9 cellular contexts compared by ENCODE assay signal in the genomic region with DNA sequence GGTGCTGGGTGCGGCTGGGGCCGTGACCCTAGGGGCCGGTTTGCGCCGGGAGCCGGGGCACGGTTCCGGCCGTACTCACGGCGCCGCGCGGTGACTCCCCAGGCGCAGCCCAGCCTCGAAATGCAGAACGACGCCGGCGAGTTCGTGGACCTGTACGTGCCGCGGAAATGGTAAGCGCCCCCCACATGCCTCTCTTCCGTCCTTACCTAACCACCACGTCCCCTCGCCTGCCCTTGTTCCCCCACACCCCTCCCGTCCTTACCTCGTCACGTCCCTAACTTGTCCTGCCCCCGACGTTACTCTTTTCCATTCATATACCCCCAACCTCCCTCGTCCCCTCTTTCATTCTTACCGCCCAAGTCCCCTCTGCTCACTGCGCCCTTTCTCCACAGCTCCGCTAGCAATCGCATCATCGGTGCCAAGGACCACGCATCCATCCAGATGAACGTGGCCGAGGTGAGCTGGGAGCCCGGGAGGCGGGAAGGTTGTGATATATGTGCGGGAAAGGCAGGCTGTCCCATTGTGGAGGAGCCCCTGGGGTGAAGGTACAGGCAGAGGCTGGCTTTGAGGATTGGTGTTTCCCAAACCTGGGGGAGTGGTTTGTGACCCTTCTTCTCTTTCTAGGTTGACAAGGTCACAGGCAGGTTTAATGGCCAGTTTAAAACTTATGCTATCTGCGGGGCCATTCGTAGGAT. TPM values are rescaled to one million over a fixed set of nuclear protein-coding genes. Genes with fewer than 3 reads are reported as not detected.
DNase-seq lines count a peak whose midpoint lies in the region; ATAC-seq and TF ChIP-seq lines count a peak whose summit lies in the region.
"Had no signal": no experiment of that assay in that cellular context is flagged by ENCODE, and none has a peak within 500 bp of the region (broad histone marks: within the 10 kb centered on the region; RNA-seq: fewer than 3 reads in every experiment).

No MANE protein-coding gene starts in this region.

- H3K27ac ChIP-seq in SJCRH30 = peak overlapping the region; percentile 70

- no peak for DNase-seq in SJCRH30
- no peak for DNase-seq in fibroblast of mammary gland (ENCODE audit: low read depth)
- DNase-seq in skeletal muscle cell (ENCODE audit: low read depth) = no peak
- DNase-seq in stimulated activated CD4-positive, alpha-beta T cell treated with anti-CD3 and anti-CD28 coated beads, Interleukin-12 subunit alpha, Interleukin-12 subunit beta, amount 100 ng/mL, for 4 hours = no peak
- no peak for DNase-seq in CD1c-positive myeloid dendritic cell (ENCODE audit: extremely low spot score)
- DNase-seq in HPDE6-E6E7 (ENCODE audit: extremely low spot score) = no peak

- H3K4me3 ChIP-seq in SJCRH30 (peak overlapping the region; percentile 89), fibroblast of mammary gland (ENCODE audit: control insufficient read depth, low read depth, low read length) (peak overlapping the region; percentile 81), skeletal muscle cell (ENCODE audit: low read depth, low read length) (peak overlapping the region; percentile 98)

- H3K36me3 ChIP-seq in SJCRH30 = peaks cover 30% of the 10 kb centered on the region

- H3K9me3 ChIP-seq in SJCRH30 (replicated peaks) = no peaks in the 10 kb centered on the region

- no peak for TF ChIP-seq CTCF in fibroblast of mammary gland (conservative IDR thresholded peaks at IDR 0.05; ENCODE audit: control insufficient read depth, insufficient read depth, low read depth, low read length)

- ATAC-seq in GM21515 (IDR thresholded peaks at IDR 0.05; ENCODE audit: unreplicated experiment) (peak; percentile 5), GM19397 (IDR thresholded peaks at IDR 0.05; ENCODE audit: unreplicated experiment) (no peak)

- H3K27me3 ChIP-seq in SJCRH30 = no peaks in the 10 kb centered on the region

- 0 out of 2 replicates have a peak, but pooled peaks cover 5% of the 10 kb centered on the region for H3K4me1 ChIP-seq in SJCRH30

RNA-seq across cellular contexts. Expression of a gene that starts 0.5 kb away (rescaled TPM):
- 3,142 and 3,675 TPM in 2 replicates for total RNA-seq in SJCRH30 (2014; rRNA removed; shearing (Covaris generic))

RNA-seq across cellular contexts. Expression of a gene that starts 19.7 kb away (rescaled TPM):
- total RNA-seq in SJCRH30 (2014; rRNA removed; shearing (Covaris generic)) = 12.9 and 13.0 TPM in 2 replicates

RNA-seq across cellular contexts. Expression of a gene that starts 20.3 kb away (rescaled TPM):
- total RNA-seq in SJCRH30 (2014; rRNA removed; shearing (Covaris generic)) = 37.3 and 43.8 TPM in 2 replicates

RNA-seq across cellular contexts. Expression of a gene that starts 40.0 kb away (rescaled TPM):
- total RNA-seq in SJCRH30 (2014; rRNA removed; shearing (Covaris generic)) = not detected in 2 replicates
- total RNA-seq: T-helper 1 cell treated with Interleukin-12 subunit alpha and Interleukin-12 subunit beta and Interleukin-4 antibody, amounts not matched to agents 30 ng/mL and 1 ng/mL, for 36 hours had no signal
